7 cellular contexts compared by ENCODE assay signal in genomic region chr11:568306-569259, GRCh38. TPM values are rescaled to one million over a fixed set of nuclear protein-coding genes. Genes with fewer than 3 reads are reported as not detected.
DNase-seq lines count a peak whose midpoint lies in the region; ATAC-seq and TF ChIP-seq lines count a peak whose summit lies in the region.

No MANE protein-coding gene starts in this region.

- in situ Hi-C loops in astrocyte of the cerebellum (cut with HindIII; ENCODE audit: low sequenced_read_pairs): no loop called here

- peak overlapping the region; percentile 48 for H3K4me3 ChIP-seq in astrocyte of the cerebellum (ENCODE audit: low read depth, low read length)

- no peak for TF ChIP-seq CTCF in astrocyte of the cerebellum (IDR thresholded peaks at IDR 0.05; ENCODE audit: low read depth, low read length, missing control alignments)

- DNase-seq in NCI-H2029 (lab: John Stamatoyannopoulos, UW) (peak; percentile 91), T-helper 22 cell (ENCODE audit: low read depth) (peak; percentile 91), astrocyte of the cerebellum (ENCODE audit: low read depth) (peak; percentile 51), hypothalamus (lab: John Stamatoyannopoulos, UW) (peak; percentile 8 to 93 (median 81)), sciatic nerve (ENCODE audit: low spot score) (peak; percentile 94)

- intact Hi-C loops in sciatic nerve (cut with DNase I): no loop called here

- ATAC-seq in GM18511 (IDR thresholded peaks at IDR 0.05; ENCODE audit: unreplicated experiment) (peak; percentile 88), HG02981 (IDR thresholded peaks at IDR 0.05; ENCODE audit: unreplicated experiment) (peak; percentile 83), sciatic nerve (peak; percentile 91)

RNA-seq across cellular contexts. Expression of gene PHRF1, which starts 7.7 kb away (rescaled TPM):
- total RNA-seq in sciatic nerve: 33.5 TPM

RNA-seq across cellular contexts. Expression of gene RASSF7, which starts 7.8 kb away (rescaled TPM):
- 7.5 TPM for total RNA-seq in sciatic nerve

RNA-seq across cellular contexts. Expression of gene LMNTD2, which starts 8.0 kb away (rescaled TPM):
- 1.3 TPM for total RNA-seq in sciatic nerve

RNA-seq across cellular contexts. Expression of gene LRRC56, which starts 31.3 kb away (rescaled TPM):
- total RNA-seq in sciatic nerve: 1.4 TPM

RNA-seq across cellular contexts. Expression of gene HRAS, which starts 33.2 kb away (rescaled TPM):
- 45.2 TPM for total RNA-seq in sciatic nerve

Comparison
In these comparisons a context has a peak if more than half of its experiments do, and no peak if none do; other contexts are left out.
1. Peak in every context shown above with its lines: DNase-seq, ATAC-seq and H3K4me3 ChIP-seq.